1 cellular context compared by ENCODE assay signal in the genomic region with DNA sequence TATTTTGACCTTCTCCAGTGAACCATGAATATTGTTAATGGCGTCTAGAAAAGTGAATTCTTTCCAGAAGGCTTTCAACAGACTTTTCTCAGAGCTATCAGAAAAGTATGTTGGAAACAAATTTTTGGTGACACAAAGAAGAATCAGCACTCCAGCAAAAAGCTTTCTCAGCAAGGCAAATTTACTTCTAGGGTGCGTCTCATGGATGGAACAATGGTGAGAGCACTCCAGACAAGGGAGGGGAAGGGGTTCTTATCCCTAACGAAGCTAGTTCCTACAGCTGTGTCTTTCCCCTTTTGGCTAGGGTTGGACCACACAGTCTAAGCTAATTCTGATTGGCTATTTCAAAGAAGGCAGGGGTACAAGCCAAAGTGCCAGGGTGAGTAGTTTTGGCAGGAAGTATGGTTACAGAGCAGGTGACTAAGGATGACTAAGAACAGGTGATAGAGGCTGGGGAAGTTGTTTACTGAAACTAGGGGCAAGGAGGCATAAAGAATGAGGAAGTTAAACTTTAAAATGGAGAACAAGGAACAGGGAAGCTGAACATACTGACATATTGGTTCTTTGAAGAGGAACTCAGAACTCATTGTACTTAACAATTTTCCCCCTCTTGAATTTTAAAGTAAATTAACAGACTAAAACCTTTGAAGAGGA.
TF ChIP-seq lines count a peak whose summit lies in the region.

No MANE protein-coding gene starts in this region.

TF ChIP-seq in GM23338, 12 proteins besides CTCF, POLR2A, EP300 and RAD21 (continued from another document):
- TF ChIP-seq, protein P1, sequence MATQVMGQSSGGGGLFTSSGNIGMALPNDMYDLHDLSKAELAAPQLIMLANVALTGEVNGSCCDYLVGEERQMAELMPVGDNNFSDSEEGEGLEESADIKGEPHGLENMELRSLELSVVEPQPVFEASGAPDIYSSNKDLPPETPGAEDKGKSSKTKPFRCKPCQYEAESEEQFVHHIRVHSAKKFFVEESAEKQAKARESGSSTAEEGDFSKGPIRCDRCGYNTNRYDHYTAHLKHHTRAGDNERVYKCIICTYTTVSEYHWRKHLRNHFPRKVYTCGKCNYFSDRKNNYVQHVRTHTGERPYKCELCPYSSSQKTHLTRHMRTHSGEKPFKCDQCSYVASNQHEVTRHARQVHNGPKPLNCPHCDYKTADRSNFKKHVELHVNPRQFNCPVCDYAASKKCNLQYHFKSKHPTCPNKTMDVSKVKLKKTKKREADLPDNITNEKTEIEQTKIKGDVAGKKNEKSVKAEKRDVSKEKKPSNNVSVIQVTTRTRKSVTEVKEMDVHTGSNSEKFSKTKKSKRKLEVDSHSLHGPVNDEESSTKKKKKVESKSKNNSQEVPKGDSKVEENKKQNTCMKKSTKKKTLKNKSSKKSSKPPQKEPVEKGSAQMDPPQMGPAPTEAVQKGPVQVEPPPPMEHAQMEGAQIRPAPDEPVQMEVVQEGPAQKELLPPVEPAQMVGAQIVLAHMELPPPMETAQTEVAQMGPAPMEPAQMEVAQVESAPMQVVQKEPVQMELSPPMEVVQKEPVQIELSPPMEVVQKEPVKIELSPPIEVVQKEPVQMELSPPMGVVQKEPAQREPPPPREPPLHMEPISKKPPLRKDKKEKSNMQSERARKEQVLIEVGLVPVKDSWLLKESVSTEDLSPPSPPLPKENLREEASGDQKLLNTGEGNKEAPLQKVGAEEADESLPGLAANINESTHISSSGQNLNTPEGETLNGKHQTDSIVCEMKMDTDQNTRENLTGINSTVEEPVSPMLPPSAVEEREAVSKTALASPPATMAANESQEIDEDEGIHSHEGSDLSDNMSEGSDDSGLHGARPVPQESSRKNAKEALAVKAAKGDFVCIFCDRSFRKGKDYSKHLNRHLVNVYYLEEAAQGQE (IDR thresholded peaks at IDR 0.05; ENCODE audit: unreplicated experiment) = no peak
- TF ChIP-seq JUNB (IDR thresholded peaks at IDR 0.05; ENCODE audit: unreplicated experiment) (no peak), ZNF331 (CRISPR knock-in tag; IDR thresholded peaks at IDR 0.05; ENCODE audit: low read depth) (no peak), NANOG (IDR thresholded peaks at IDR 0.05; ENCODE audit: borderline replicate concordance) (no peak)
- TF ChIP-seq, protein P2, sequence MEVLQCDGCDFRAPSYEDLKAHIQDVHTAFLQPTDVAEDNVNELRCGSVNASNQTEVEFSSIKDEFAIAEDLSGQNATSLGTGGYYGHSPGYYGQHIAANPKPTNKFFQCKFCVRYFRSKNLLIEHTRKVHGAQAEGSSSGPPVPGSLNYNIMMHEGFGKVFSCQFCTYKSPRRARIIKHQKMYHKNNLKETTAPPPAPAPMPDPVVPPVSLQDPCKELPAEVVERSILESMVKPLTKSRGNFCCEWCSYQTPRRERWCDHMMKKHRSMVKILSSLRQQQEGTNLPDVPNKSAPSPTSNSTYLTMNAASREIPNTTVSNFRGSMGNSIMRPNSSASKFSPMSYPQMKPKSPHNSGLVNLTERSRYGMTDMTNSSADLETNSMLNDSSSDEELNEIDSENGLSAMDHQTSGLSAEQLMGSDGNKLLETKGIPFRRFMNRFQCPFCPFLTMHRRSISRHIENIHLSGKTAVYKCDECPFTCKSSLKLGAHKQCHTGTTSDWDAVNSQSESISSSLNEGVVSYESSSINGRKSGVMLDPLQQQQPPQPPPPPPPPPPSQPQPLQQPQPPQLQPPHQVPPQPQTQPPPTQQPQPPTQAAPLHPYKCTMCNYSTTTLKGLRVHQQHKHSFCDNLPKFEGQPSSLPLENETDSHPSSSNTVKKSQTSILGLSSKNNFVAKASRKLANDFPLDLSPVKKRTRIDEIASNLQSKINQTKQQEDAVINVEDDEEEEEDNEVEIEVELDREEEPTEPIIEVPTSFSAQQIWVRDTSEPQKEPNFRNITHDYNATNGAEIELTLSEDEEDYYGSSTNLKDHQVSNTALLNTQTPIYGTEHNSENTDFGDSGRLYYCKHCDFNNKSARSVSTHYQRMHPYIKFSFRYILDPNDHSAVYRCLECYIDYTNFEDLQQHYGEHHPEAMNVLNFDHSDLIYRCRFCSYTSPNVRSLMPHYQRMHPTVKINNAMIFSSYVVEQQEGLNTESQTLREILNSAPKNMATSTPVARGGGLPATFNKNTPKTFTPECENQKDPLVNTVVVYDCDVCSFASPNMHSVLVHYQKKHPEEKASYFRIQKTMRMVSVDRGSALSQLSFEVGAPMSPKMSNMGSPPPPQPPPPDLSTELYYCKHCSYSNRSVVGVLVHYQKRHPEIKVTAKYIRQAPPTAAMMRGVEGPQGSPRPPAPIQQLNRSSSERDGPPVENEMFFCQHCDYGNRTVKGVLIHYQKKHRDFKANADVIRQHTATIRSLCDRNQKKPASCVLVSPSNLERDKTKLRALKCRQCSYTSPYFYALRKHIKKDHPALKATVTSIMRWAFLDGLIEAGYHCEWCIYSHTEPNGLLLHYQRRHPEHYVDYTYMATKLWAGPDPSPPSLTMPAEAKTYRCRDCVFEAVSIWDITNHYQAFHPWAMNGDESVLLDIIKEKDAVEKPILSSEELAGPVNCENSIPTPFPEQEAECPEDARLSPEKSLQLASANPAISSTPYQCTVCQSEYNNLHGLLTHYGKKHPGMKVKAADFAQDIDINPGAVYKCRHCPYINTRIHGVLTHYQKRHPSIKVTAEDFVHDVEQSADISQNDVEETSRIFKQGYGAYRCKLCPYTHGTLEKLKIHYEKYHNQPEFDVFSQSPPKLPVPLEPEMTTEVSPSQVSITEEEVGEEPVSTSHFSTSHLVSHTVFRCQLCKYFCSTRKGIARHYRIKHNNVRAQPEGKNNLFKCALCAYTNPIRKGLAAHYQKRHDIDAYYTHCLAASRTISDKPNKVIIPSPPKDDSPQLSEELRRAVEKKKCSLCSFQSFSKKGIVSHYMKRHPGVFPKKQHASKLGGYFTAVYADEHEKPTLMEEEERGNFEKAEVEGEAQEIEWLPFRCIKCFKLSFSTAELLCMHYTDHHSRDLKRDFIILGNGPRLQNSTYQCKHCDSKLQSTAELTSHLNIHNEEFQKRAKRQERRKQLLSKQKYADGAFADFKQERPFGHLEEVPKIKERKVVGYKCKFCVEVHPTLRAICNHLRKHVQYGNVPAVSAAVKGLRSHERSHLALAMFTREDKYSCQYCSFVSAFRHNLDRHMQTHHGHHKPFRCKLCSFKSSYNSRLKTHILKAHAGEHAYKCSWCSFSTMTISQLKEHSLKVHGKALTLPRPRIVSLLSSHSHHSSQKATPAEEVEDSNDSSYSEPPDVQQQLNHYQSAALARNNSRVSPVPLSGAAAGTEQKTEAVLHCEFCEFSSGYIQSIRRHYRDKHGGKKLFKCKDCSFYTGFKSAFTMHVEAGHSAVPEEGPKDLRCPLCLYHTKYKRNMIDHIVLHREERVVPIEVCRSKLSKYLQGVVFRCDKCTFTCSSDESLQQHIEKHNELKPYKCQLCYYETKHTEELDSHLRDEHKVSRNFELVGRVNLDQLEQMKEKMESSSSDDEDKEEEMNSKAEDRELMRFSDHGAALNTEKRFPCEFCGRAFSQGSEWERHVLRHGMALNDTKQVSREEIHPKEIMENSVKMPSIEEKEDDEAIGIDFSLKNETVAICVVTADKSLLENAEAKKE (CRISPR knock-in tag; IDR thresholded peaks at IDR 0.05) = no peak
